In genomic region chr7:56479748-56480147, GRCh38 we compare ENCODE assay signal across 29 cellular contexts.
"Had no signal": no experiment of that assay in that cellular context is flagged by ENCODE, and none has a peak within 500 bp of the region (broad histone marks: within the 10 kb centered on the region; RNA-seq: fewer than 3 reads in every experiment).

No MANE protein-coding gene starts in this region.

- DNase-seq: activated CD4-positive, alpha-beta memory T cell treated with anti-CD3 and anti-CD28 coated beads, Interleukin-2, amount 10 ng/mL, durations not matched to agents 7 days and 5 days; activated CD4-positive, alpha-beta T cell treated with anti-CD3 and anti-CD28 coated beads for 1 hour; activated CD4-positive, alpha-beta T cell treated with anti-CD3 and anti-CD28 coated beads for 36 hours; activated CD4-positive, alpha-beta T cell treated with anti-CD3 and anti-CD28 coated beads, Interleukin-2, amount 10 ng/mL, durations not matched to agents 7 days and 5 days; activated CD4-positive, alpha-beta T cell treated with anti-CD3 and anti-CD28 coated beads, Interleukin-2, amount 50 U/mL, for 48 hours; activated CD4-positive, CD25-positive, alpha-beta regulatory T cell; activated CD8-positive, alpha-beta memory T cell treated with anti-CD3 and anti-CD28 coated beads for 24 hours; activated CD8-positive, alpha-beta memory T cell treated with anti-CD3 and anti-CD28 coated beads, Interleukin-2, amount 10 ng/mL, durations not matched to agents 7 days and 5 days; activated CD8-positive, alpha-beta memory T cell treated with anti-CD3 and anti-CD28 coated beads, Interleukin-2, amount 50 U/mL, for 48 hours; activated CD8-positive, alpha-beta T cell treated with anti-CD3 and anti-CD28 coated beads, Interleukin-2, amount 10 ng/mL, durations not matched to agents 7 days and 5 days; activated effector memory CD4-positive, alpha-beta T cell treated with Interleukin-2 at 50 U/mL for 16 hours; activated gamma-delta T cell; activated naive CD4-positive, alpha-beta T cell treated with anti-CD3 and anti-CD28 coated beads, Interleukin-2, amount 10 ng/mL, durations not matched to agents 7 days and 5 days; activated naive CD4-positive, alpha-beta T cell treated with Interleukin-2 at 50 U/mL for 16 hours; activated naive CD8-positive, alpha-beta T cell treated with anti-CD3 and anti-CD28 coated beads, Interleukin-2, amount 10 ng/mL, durations not matched to agents 7 days and 5 days; activated naive CD8-positive, alpha-beta T cell treated with anti-CD3 and anti-CD28 coated beads, Interleukin-2, amount 50 U/mL, for 24 hours; activated T-cell treated with anti-CD3 and anti-CD28 coated beads, Interleukin-2, amount 50 U/mL, for 24 hours; activated T-cell treated with anti-CD3 and anti-CD28 coated beads, Interleukin-2, amount 50 U/mL, for 48 hours; amygdala; anterior cingulate cortex; caudate nucleus; cerebellar nuclear complex; SW 1271; T-helper 1 cell; T-helper 2 cell; T-helper 9 cell; WERI-Rb-1 had no signal

- H3K27ac ChIP-seq: ascending aorta, cardiac muscle cell, WERI-Rb-1 had no signal

- H3K36me3 ChIP-seq: ascending aorta, cardiac muscle cell, WERI-Rb-1 had no signal

- H3K4me1 ChIP-seq: ascending aorta had no signal

- H3K27me3 ChIP-seq: ascending aorta, cardiac muscle cell had no signal

- H3K4me3 ChIP-seq: ascending aorta, cardiac muscle cell had no signal
